ENCODE assay signal across 8 cellular contexts in the genomic region with DNA sequence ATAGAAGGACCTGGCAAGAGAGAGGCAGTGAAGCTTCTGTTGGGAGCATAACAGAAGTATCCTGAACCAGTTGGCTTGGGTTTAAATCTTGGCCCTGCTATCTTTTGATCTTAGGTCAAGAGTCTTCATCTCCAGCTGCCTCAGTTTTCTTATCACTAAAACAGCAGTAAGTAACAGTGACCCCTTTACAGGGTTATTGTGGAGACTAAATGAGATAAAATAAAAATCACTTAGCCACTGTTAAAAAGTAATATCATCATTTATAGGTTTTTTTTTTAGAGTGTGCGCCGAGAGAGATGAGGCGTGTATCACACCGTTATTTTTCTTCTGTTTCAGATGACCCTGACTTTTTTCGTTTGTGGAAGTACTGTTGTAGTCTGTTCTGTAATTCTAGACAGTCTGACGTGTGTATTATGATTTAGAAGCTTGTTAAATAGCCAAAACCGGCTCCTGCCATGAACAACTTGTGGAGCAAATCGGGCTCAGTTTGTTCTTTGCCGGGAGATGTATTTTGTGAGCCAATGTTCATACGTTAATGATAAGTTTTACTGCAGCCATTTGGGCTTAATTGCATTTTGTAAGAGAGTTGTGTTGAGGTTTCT. TPM values are rescaled to one million over a fixed set of nuclear protein-coding genes. Genes with fewer than 3 reads are reported as not detected.
DNase-seq lines count a peak whose midpoint lies in the region; ATAC-seq and TF ChIP-seq lines count a peak whose summit lies in the region.

No MANE protein-coding gene starts in this region.

- H3K27ac ChIP-seq in effector memory CD4-positive, alpha-beta T cell (ENCODE audit: insufficient read depth, low read length, poor library complexity, severe bottlenecking): peak overlapping the region; percentile 100

- H3K4me1 ChIP-seq in effector memory CD4-positive, alpha-beta T cell (ENCODE audit: control insufficient read depth, insufficient read depth, low read length, poor library complexity, severe bottlenecking): peaks cover 33% of the 10 kb centered on the region

- H3K27ac Mint-ChIP-seq in natural killer cell treated with Interleukin-12 subunit alpha and Interleukin-12 subunit beta and Interleukin-15 and Interleukin-18, amount 100 ng/mL, for 72 hours: peak overlapping the region; percentile 96 to 98

- peaks cover 5% of the 10 kb centered on the region; the same call in 1 of the 2 replicates for H3K36me3 ChIP-seq in BJ (ENCODE audit: control insufficient read depth, insufficient read depth, low read length)
- peaks cover 39% of the 10 kb centered on the region for H3K36me3 ChIP-seq in MG63
- H3K36me3 ChIP-seq in effector memory CD4-positive, alpha-beta T cell (ENCODE audit: control insufficient read depth, insufficient read depth, low read length): peaks cover 16% of the 10 kb centered on the region

- CTCF ChIA-PET in BJ (lab: Yijun Ruan, JAX): interaction anchor here (0.8 to 3.2 kb wide), 13 partner anchors 11 to 128 kb away, joined by 3 to 18 read pairs (median 7); partner anchors contain the start of gene SH3D21

- H3K9me3 ChIP-seq in MG63: no peaks in the 10 kb centered on the region
- H3K9me3 ChIP-seq in effector memory CD4-positive, alpha-beta T cell (ENCODE audit: control insufficient read depth, low read length): no peaks in the 10 kb centered on the region

- DNase-seq in BJ (ENCODE audit: low read depth): no peak
- DNase-seq in MG63: no peak
- no peak for DNase-seq in effector memory CD4-positive, alpha-beta T cell
- no peak for DNase-seq in natural killer cell treated with Interleukin-12 subunit alpha and Interleukin-12 subunit beta and Interleukin-15 and Interleukin-18, amount 100 ng/mL, for 72 hours (ENCODE audit: low spot score)
- DNase-seq in HK-2 (ENCODE audit: unreplicated experiment): no peak
- DNase-seq in SK-N-DZ (ENCODE audit: low spot score): no peak

- peaks cover 26 to 37% of the 10 kb centered on the region in 2 donors for H3K4me1 Mint-ChIP-seq in natural killer cell treated with Interleukin-12 subunit alpha and Interleukin-12 subunit beta and Interleukin-15 and Interleukin-18, amount 100 ng/mL, for 72 hours (ENCODE audit: low read depth in 2 of 2)

- POLR2A ChIA-PET in BJ (lab: Charles Lee): interaction anchor here (0.6 kb wide), 1 partner anchor 11 kb away, joined by 7 read pairs; no protein-coding TSS in a partner anchor

- H3K4me3 Mint-ChIP-seq in natural killer cell treated with Interleukin-12 subunit alpha and Interleukin-12 subunit beta and Interleukin-15 and Interleukin-18, amount 100 ng/mL, for 72 hours: peak overlapping the region; percentile 99

- TF ChIP-seq CTCF in BJ (IDR thresholded peaks at IDR 0.05; ENCODE audit: insufficient read depth, low read depth, low read length): no peak

- peaks cover 12% of the 10 kb centered on the region for H3K36me3 Mint-ChIP-seq in natural killer cell treated with Interleukin-12 subunit alpha and Interleukin-12 subunit beta and Interleukin-15 and Interleukin-18, amount 100 ng/mL, for 72 hours

- H3K27me3 ChIP-seq in BJ (ENCODE audit: control insufficient read depth, insufficient read depth, low read length): no peaks in the 10 kb centered on the region
- H3K27me3 ChIP-seq in MG63: no peaks in the 10 kb centered on the region
- H3K27me3 ChIP-seq in effector memory CD4-positive, alpha-beta T cell (replicated peaks; ENCODE audit: control insufficient read depth, insufficient read depth, low read length, poor library complexity, severe bottlenecking): no peaks in the 10 kb centered on the region

- ATAC-seq in natural killer cell treated with Interleukin-12 subunit alpha and Interleukin-12 subunit beta and Interleukin-15 and Interleukin-18, amount 100 ng/mL, for 72 hours: no peak
- ATAC-seq in HG02588 (IDR thresholded peaks at IDR 0.05; ENCODE audit: unreplicated experiment): no peak
- no peak for ATAC-seq in HG02610 (IDR thresholded peaks at IDR 0.05; ENCODE audit: unreplicated experiment)

- peak overlapping the region; percentile 85 for H3K4me3 ChIP-seq in BJ (ENCODE audit: low read depth, low read length)
- H3K4me3 ChIP-seq in MG63: peak overlapping the region; percentile 76
- H3K4me3 ChIP-seq in effector memory CD4-positive, alpha-beta T cell (ENCODE audit: insufficient read depth, low read depth, low read length, poor library complexity, severe bottlenecking): peak overlapping the region; percentile 67

- H3K9me3 Mint-ChIP-seq in natural killer cell treated with Interleukin-12 subunit alpha and Interleukin-12 subunit beta and Interleukin-15 and Interleukin-18, amount 100 ng/mL, for 72 hours: no peaks in the 10 kb centered on the region

- no peaks in the 10 kb centered on the region for H3K27me3 Mint-ChIP-seq in natural killer cell treated with Interleukin-12 subunit alpha and Interleukin-12 subunit beta and Interleukin-15 and Interleukin-18, amount 100 ng/mL, for 72 hours

RNA-seq across cellular contexts. Expression of gene THRAP3, which starts 1.2 kb away (rescaled TPM):
- polyA plus RNA-seq in BJ (2011; rRNA removed): 45.8 and 69.0 TPM in 2 replicates
- polyA minus RNA-seq in BJ (2011; rRNA and poly(A)+ RNA removed): 55.4 and 73.8 TPM in 2 replicates
- 77.6 and 84.6 TPM in 2 replicates for total RNA-seq in MG63 (2014; rRNA removed; shearing (Covaris generic); ENCODE audit: low replicate concordance)
- 100 to 1,000 TPM; 118 to 131 TPM for total RNA-seq in natural killer cell treated with Interleukin-12 subunit alpha and Interleukin-12 subunit beta and Interleukin-15 and Interleukin-18, amount 100 ng/mL, for 72 hours
- 48.3 and 49.2 TPM in 2 replicates for polyA plus RNA-seq in SK-N-DZ (2014; cell fraction: cytosol; rRNA removed)
- 29.2 and 33.2 TPM in 2 replicates for polyA plus RNA-seq in SK-N-DZ (2014; cell fraction: nucleus; rRNA removed)
